In the genomic region with DNA sequence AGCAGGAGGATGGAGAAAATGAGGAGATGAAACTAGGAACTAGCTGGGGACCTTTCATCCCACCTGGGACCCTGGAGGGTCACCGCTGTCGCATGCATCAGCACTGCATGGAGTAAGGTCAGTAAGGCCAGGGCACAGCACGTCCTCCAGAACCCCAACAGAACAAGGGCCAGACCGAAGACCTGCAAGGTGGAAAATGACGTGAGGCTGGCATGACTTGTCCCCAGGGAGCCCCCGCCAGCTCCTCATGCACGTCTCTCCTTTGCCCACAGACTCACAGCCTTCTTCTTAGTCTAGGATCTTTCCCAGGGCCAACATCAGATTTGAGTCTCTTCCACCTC, we compare ENCODE assay signal across 21 cellular contexts. TPM values are rescaled to one million over a fixed set of nuclear protein-coding genes. Genes with fewer than 3 reads are reported as not detected.
DNase-seq lines count a peak whose midpoint lies in the region; ATAC-seq and TF ChIP-seq lines count a peak whose summit lies in the region.
"Had no signal": no experiment of that assay in that cellular context is flagged by ENCODE, and none has a peak within 500 bp of the region (broad histone marks: within the 10 kb centered on the region; RNA-seq: fewer than 3 reads in every experiment).

No MANE protein-coding gene starts in this region.

- H3K9me3 Mint-ChIP-seq in activated CD8-positive, alpha-beta memory T cell treated with anti-CD3 and anti-CD28 coated beads, Interleukin-2, amount 10 ng/mL, durations not matched to agents 7 days and 5 days (ENCODE audit: low read depth), result no peaks in the 10 kb centered on the region
- no peaks in the 10 kb centered on the region for H3K9me3 Mint-ChIP-seq in neural crest cell
- H3K9me3 Mint-ChIP-seq: CD8-positive, alpha-beta T cell had no signal

- peaks cover 6% of the 10 kb centered on the region for H3K4me1 ChIP-seq in vagina
- H3K4me1 ChIP-seq: HAP-1 had no signal

- no peak for TF ChIP-seq CTCF in coronary artery (IDR thresholded peaks at IDR 0.05)
- TF ChIP-seq CTCF in neural crest cell (conservative IDR thresholded peaks at IDR 0.05), result no peak
- TF ChIP-seq CTCF in vagina (IDR thresholded peaks at IDR 0.05), result no peak
- no peak for TF ChIP-seq CTCF in GM10266 (IDR thresholded peaks at IDR 0.05; ENCODE audit: control insufficient read depth, insufficient read depth, low read depth, missing control alignments)

- H3K4me3 Mint-ChIP-seq in activated CD8-positive, alpha-beta memory T cell treated with anti-CD3 and anti-CD28 coated beads, Interleukin-2, amount 10 ng/mL, durations not matched to agents 7 days and 5 days, result no peak overlapping the region
- H3K4me3 Mint-ChIP-seq in neural crest cell, result peak overlapping the region; percentile 54
- H3K4me3 Mint-ChIP-seq: CD8-positive, alpha-beta T cell had no signal

- no peaks in the 10 kb centered on the region for H3K9me3 ChIP-seq in vagina
- H3K9me3 ChIP-seq: BLaER1, HAP-1 had no signal

- no peak for TF ChIP-seq POLR2A in vagina (IDR thresholded peaks at IDR 0.05)

- H3K36me3 ChIP-seq in vagina, result no peaks in the 10 kb centered on the region
- H3K36me3 ChIP-seq: BLaER1, HAP-1 had no signal

- CTCF ChIA-PET in activated CD8-positive, alpha-beta memory T cell treated with anti-CD3 and anti-CD28 coated beads, Interleukin-2, amount 10 ng/mL, durations not matched to agents 7 days and 5 days (lab: Charles Lee), result no interaction called here

- no peak overlapping the region for H3K4me3 ChIP-seq in coronary artery
- H3K4me3 ChIP-seq in vagina, result no peak overlapping the region
- H3K4me3 ChIP-seq: BLaER1, HAP-1 had no signal

- intact Hi-C loops in vagina (cut with DNase I), result no loop called here

- H3K27ac ChIP-seq in coronary artery, result no peak overlapping the region
- no peak overlapping the region for H3K27ac ChIP-seq in vagina
- H3K27ac ChIP-seq: BLaER1 had no signal

- no peak for ATAC-seq in activated CD8-positive, alpha-beta memory T cell treated with anti-CD3 and anti-CD28 coated beads, Interleukin-2, amount 10 ng/mL, durations not matched to agents 7 days and 5 days
- ATAC-seq: CD8-positive, alpha-beta T cell had no signal

- no peaks in the 10 kb centered on the region for H3K36me3 Mint-ChIP-seq in activated CD8-positive, alpha-beta memory T cell treated with anti-CD3 and anti-CD28 coated beads, Interleukin-2, amount 10 ng/mL, durations not matched to agents 7 days and 5 days
- H3K36me3 Mint-ChIP-seq in neural crest cell (ENCODE audit: low read depth), result no peaks in the 10 kb centered on the region

- H3K27ac Mint-ChIP-seq in activated CD8-positive, alpha-beta memory T cell treated with anti-CD3 and anti-CD28 coated beads, Interleukin-2, amount 10 ng/mL, durations not matched to agents 7 days and 5 days, result no peak overlapping the region
- H3K27ac Mint-ChIP-seq in neural crest cell (ENCODE audit: unreplicated experiment), result no peak overlapping the region
- H3K27ac Mint-ChIP-seq: CD8-positive, alpha-beta T cell had no signal

- peaks cover 19% of the 10 kb centered on the region for H3K4me1 Mint-ChIP-seq in activated CD8-positive, alpha-beta memory T cell treated with anti-CD3 and anti-CD28 coated beads, Interleukin-2, amount 10 ng/mL, durations not matched to agents 7 days and 5 days
- peaks cover 32% of the 10 kb centered on the region for H3K4me1 Mint-ChIP-seq in neural crest cell

- DNase-seq in activated CD8-positive, alpha-beta memory T cell treated with anti-CD3 and anti-CD28 coated beads for 24 hours, result peak; percentile 32
- no peak for DNase-seq in activated CD8-positive, alpha-beta memory T cell treated with anti-CD3 and anti-CD28 coated beads, Interleukin-2, amount 10 ng/mL, durations not matched to agents 7 days and 5 days
- DNase-seq in coronary artery (ENCODE audit: low spot score) (peak; percentile 63), neural crest cell (ENCODE audit: low read depth, low spot score) (no peak), vagina (ENCODE audit: extremely low spot score in 2 of 2) (peak; percentile 40 to 83), midbrain (lab: John Stamatoyannopoulos, UW) (no peak), GM10266 (ENCODE audit: extremely low spot score) (no peak), SW480 (ENCODE audit: low spot score) (no peak)
- DNase-seq: 8988T, DMS79, NCI-H187 treated with DMSO at 0.1 percent for 48 hours, NCI-H2171, NCI-H446, NCI-H69, SHP77 treated with DMSO at 0.1 percent for 48 hours had no signal

- no peaks in the 10 kb centered on the region for H3K27me3 ChIP-seq in vagina

- H3K27me3 Mint-ChIP-seq in activated CD8-positive, alpha-beta memory T cell treated with anti-CD3 and anti-CD28 coated beads, Interleukin-2, amount 10 ng/mL, durations not matched to agents 7 days and 5 days, result peaks cover 68% of the 10 kb centered on the region
- H3K27me3 Mint-ChIP-seq in neural crest cell (ENCODE audit: low read depth), result peaks cover 79% of the 10 kb centered on the region

RNA-seq across cellular contexts. Expression of gene ZNF488, which starts 4.7 kb away (rescaled TPM):
- total RNA-seq in activated CD8-positive, alpha-beta memory T cell treated with anti-CD3 and anti-CD28 coated beads, Interleukin-2, amount 10 ng/mL, durations not matched to agents 7 days and 5 days, result under 1 TPM in 1 of 2 experiments, not detected in 1; 0.12 TPM
- total RNA-seq in neural crest cell (2.9 and 3.2 TPM in 2 replicates), vagina (not detected)
- total RNA-seq: CD8-positive, alpha-beta T cell; G401 had no signal

RNA-seq across cellular contexts. Expression of gene RBP3, which starts 31.3 kb away (rescaled TPM):
- total RNA-seq in activated CD8-positive, alpha-beta memory T cell treated with anti-CD3 and anti-CD28 coated beads, Interleukin-2, amount 10 ng/mL, durations not matched to agents 7 days and 5 days, result not detected
- total RNA-seq in neural crest cell (not detected in 2 replicates), vagina (not detected)
- total RNA-seq: CD8-positive, alpha-beta T cell; G401; LHCN-M2; RPMI7951 had no signal

RNA-seq across cellular contexts. Expression of gene GDF2, which starts 57.2 kb away (rescaled TPM):
- not detected for total RNA-seq in activated CD8-positive, alpha-beta memory T cell treated with anti-CD3 and anti-CD28 coated beads, Interleukin-2, amount 10 ng/mL, durations not matched to agents 7 days and 5 days
- not detected in 2 replicates for total RNA-seq in neural crest cell
- total RNA-seq in vagina, result not detected
- total RNA-seq: CD8-positive, alpha-beta T cell; G401; LHCN-M2; RPMI7951 had no signal

Comparison
In these comparisons a context has a peak if more than half of its experiments do, and no peak if none do; other contexts are left out.
1. DNase-seq: peak in activated CD8-positive, alpha-beta memory T cell treated with anti-CD3 and anti-CD28 coated beads for 24 hours (single experiment), coronary artery (single experiment) and vagina (2 of 2); none in activated CD8-positive, alpha-beta memory T cell treated with anti-CD3 and anti-CD28 coated beads, Interleukin-2, amount 10 ng/mL, durations not matched to agents 7 days and 5 days (single experiment), neural crest cell (single experiment), midbrain (single experiment), GM10266 (single experiment) and SW480 (single experiment).